9 cellular contexts compared by ENCODE assay signal in the genomic region with DNA sequence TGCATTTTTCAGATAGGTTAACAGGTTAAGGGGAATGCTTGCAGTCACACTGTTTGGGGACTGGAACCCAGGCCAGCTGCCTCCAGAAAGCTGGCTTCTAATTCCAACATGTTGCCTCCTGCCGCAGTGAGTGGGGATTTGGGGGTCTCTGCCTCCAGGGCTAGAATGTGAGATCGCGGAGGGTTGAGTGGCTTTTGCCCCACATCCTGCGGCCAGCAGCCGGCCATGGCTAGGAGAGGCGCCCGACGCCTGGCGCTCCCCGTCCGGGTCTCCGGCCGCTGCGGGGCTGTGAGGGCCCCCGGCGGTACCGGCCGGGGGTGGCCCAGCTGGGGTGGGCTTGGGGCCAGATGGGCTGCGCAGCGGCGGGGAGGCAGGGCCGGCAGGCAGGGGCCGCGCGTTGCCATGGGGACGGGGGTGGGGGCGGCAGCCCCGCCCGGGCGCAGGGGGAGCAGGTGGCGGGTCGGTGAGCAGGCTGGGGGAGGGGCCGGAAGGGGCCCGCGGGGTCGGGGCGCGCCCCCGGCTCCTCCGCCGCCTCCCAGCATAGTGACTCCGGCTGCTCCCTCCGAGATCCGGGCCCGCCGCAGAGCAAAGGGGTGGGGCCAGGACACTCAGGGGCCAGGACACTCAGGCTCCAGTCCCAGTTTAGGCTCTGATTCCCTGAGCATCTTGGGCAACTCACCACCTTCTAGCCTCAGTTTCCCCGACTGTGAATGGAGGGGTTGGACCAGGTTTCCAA.
DNase-seq lines count a peak whose midpoint lies in the region; ATAC-seq and TF ChIP-seq lines count a peak whose summit lies in the region.
"Had no signal": no experiment of that assay in that cellular context is flagged by ENCODE, and none has a peak within 500 bp of the region (broad histone marks: within the 10 kb centered on the region; RNA-seq: fewer than 3 reads in every experiment).

No MANE protein-coding gene starts in this region.

- H3K4me2 ChIP-seq in SK-N-SH (no peak overlapping the region), Karpas-422 (ENCODE audit: low read depth, low read length, poor library complexity, severe bottlenecking) (no peak overlapping the region)

- H3K27ac ChIP-seq in SK-N-SH (ENCODE audit: low read depth in 2 of 2, low read length in 1 of 2) = no peak overlapping the region
- H3K27ac ChIP-seq in gastroesophageal sphincter = peak overlapping the region in 2 of 4 donors; percentile 54 to 64
- peak overlapping the region; percentile 85 for H3K27ac ChIP-seq in rectal smooth muscle tissue (ENCODE audit: low read depth, low read length)
- H3K27ac ChIP-seq in Karpas-422 (ENCODE audit: low read length) = no peak overlapping the region

- H3K27me3 ChIP-seq in SK-N-SH (ENCODE audit: insufficient read depth) = no peaks in the 10 kb centered on the region
- no peaks in the 10 kb centered on the region for H3K27me3 ChIP-seq in gastroesophageal sphincter
- no peaks in the 10 kb centered on the region for H3K27me3 ChIP-seq in rectal smooth muscle tissue (ENCODE audit: control insufficient read depth, insufficient read depth, low read length)
- H3K27me3 ChIP-seq in Karpas-422 (ENCODE audit: low read length) = no peaks in the 10 kb centered on the region
- H3K27me3 ChIP-seq: adrenal gland had no signal

- H3K9ac ChIP-seq in SK-N-SH (no peak overlapping the region), rectal smooth muscle tissue (ENCODE audit: low read length) (no peak overlapping the region), Karpas-422 (ENCODE audit: low read length) (no peak overlapping the region)

- TF ChIP-seq CTCF in GM13976 (IDR thresholded peaks at IDR 0.05; ENCODE audit: borderline replicate concordance, control extremely low read depth, extremely low read depth, insufficient read depth, missing control alignments) (no peak), SK-N-SH (IDR thresholded peaks at IDR 0.05) (no peak), gastroesophageal sphincter (IDR thresholded peaks at IDR 0.05) (no peak)

- H3K9me3 ChIP-seq in SK-N-SH (no peaks in the 10 kb centered on the region), gastroesophageal sphincter (no peaks in the 10 kb centered on the region), Karpas-422 (ENCODE audit: low read length) (no peaks in the 10 kb centered on the region)
- H3K9me3 ChIP-seq: adrenal gland had no signal

- peaks cover 0 to 19% of the 10 kb centered on the region in 2 experiments; a peak in 1 of 4 replicates for H3K4me1 ChIP-seq in SK-N-SH (ENCODE audit: control insufficient read depth in 1 of 2, insufficient read depth in 2 of 2, low read depth in 1 of 2, low read length in 1 of 2)
- H3K4me1 ChIP-seq in gastroesophageal sphincter = peaks cover 0 to 26% (median 10%) of the 10 kb centered on the region in 3 donors
- peaks cover 18% of the 10 kb centered on the region for H3K4me1 ChIP-seq in rectal smooth muscle tissue (ENCODE audit: control insufficient read depth, insufficient read depth, low read length)
- H3K4me1 ChIP-seq in Karpas-422 (ENCODE audit: low read length) = no peaks in the 10 kb centered on the region

- peak; percentile 58 for DNase-seq in GM13976 (ENCODE audit: low spot score)
- DNase-seq in SK-N-SH = peak; percentile 86
- no peak for DNase-seq in HCEC 1CT
- DNase-seq in Karpas-422 = no peak
- DNase-seq in middle frontal gyrus (ENCODE audit: extremely low spot score, low spot score) = no peak

- no peaks in the 10 kb centered on the region for H3K36me3 ChIP-seq in SK-N-SH (replicated peaks in 1 of 2; ENCODE audit: control insufficient read depth in 1 of 2, insufficient read depth in 2 of 2, low read length in 1 of 2)
- H3K36me3 ChIP-seq in gastroesophageal sphincter = no peaks in the 10 kb centered on the region
- no peaks in the 10 kb centered on the region for H3K36me3 ChIP-seq in rectal smooth muscle tissue (ENCODE audit: control insufficient read depth, insufficient read depth, low read length)
- no peaks in the 10 kb centered on the region for H3K36me3 ChIP-seq in Karpas-422 (ENCODE audit: insufficient read depth, low read length)
- H3K36me3 ChIP-seq: adrenal gland had no signal

- ATAC-seq in gastroesophageal sphincter (peak; percentile 73), GM19395 (IDR thresholded peaks at IDR 0.05; ENCODE audit: unreplicated experiment) (no peak)

- H4K20me1 ChIP-seq in SK-N-SH (ENCODE audit: insufficient read depth) (no peaks in the 10 kb centered on the region), Karpas-422 (ENCODE audit: insufficient read depth, low read depth, low read length) (no peaks in the 10 kb centered on the region)

- no peaks in the 10 kb centered on the region for H3K9me2 ChIP-seq in SK-N-SH
- no peaks in the 10 kb centered on the region for H3K9me2 ChIP-seq in Karpas-422 (replicated peaks; ENCODE audit: insufficient read depth, low read length)

- no peak for TF ChIP-seq POLR2A in gastroesophageal sphincter (IDR thresholded peaks at IDR 0.05)

- TF ChIP-seq RAD21 in SK-N-SH (IDR thresholded peaks at IDR 0.05; ENCODE audit: low read length) = no peak

- WGBS in SK-N-SH (ENCODE audit: low lambda C conversion rate) = 9% methylated on average over 2 of the region's 47 CpGs
- 0% methylated on average over 1 to 7 of the region's 47 CpGs for WGBS in gastroesophageal sphincter (ENCODE audit: low coverage in 1 of 2), 2 donors

- H2AFZ ChIP-seq in SK-N-SH (ENCODE audit: low read depth) (no peak overlapping the region), Karpas-422 (ENCODE audit: low read length) (no peak overlapping the region)

- no peaks in the 10 kb centered on the region for H3F3A ChIP-seq in SK-N-SH (replicated peaks; ENCODE audit: insufficient read depth)

- POLR2A ChIA-PET in SK-N-SH (lab: Yijun Ruan, JAX) = no interaction called here

- H3K79me2 ChIP-seq in SK-N-SH (ENCODE audit: insufficient read depth) (no peaks in the 10 kb centered on the region), Karpas-422 (ENCODE audit: low read length) (no peaks in the 10 kb centered on the region)

- in situ Hi-C loops in GM13976 (cut with MboI; ENCODE audit: low sequenced_read_pairs, unreplicated experiment) = loop anchor here (25.0 kb wide), 1 partner anchor 362 kb away; no protein-coding TSS in a partner anchor

- H3K4me3 ChIP-seq in SK-N-SH (ENCODE audit: low read depth in 2 of 2, low read length in 1 of 2) (peak overlapping the region in 1 of 2 experiments; percentile 29; a peak in 2 of 4 replicates), gastroesophageal sphincter (peak overlapping the region; percentile 15 to 62), rectal smooth muscle tissue (ENCODE audit: low read length) (peak overlapping the region; percentile 44), Karpas-422 (ENCODE audit: low read length) (no peak overlapping the region)

- TF ChIP-seq EP300 in SK-N-SH (IDR thresholded peaks at IDR 0.05; ENCODE audit: borderline replicate concordance in 1 of 2, low read depth in 1 of 2, low read length in 1 of 2) (no peak), gastroesophageal sphincter (IDR thresholded peaks at IDR 0.05) (no peak)

- CTCF ChIA-PET in SK-N-SH (lab: Yijun Ruan, JAX) = interaction anchor here (0.7 to 1.2 kb wide), 3 partner anchors 13 to 163 kb away, joined by 3 to 4 read pairs (median 3); no protein-coding TSS in a partner anchor

TF ChIP-seq in SK-N-SH, 30 proteins besides CTCF, POLR2A, EP300 and RAD21:
- TF ChIP-seq JUND (IDR thresholded peaks at IDR 0.05) (no peak), ELF1 (IDR thresholded peaks at IDR 0.05) (no peak)

Comparison
In these comparisons a context has a peak if more than half of its experiments do, and no peak if none do; other contexts are left out.
1. DNase-seq: peak in GM13976 (single experiment) and SK-N-SH (single experiment); none in HCEC 1CT (single experiment), Karpas-422 (single experiment) and middle frontal gyrus (single experiment).